In the genomic region with DNA sequence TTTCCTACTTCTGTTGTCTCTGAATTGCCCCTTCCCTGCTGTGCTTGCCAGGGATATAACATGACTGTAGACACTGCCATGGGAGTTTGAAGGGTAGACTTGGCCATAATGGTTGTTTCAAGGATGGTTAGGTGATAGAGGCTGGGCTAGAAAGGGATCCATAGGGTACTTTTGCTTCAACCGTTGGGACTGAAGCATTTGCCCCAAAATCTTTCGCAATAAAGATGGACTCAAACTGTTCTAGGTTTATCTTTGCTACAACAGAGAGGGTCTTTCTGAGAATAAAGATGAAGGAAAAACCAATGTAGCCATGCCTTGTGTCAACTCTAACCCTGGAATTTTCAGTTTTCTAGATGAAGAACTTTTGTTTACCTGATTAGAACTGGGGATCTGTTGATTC, we compare ENCODE assay signal across 9 cellular contexts. TPM values are rescaled to one million over a fixed set of nuclear protein-coding genes. Genes with fewer than 3 reads are reported as not detected.
"Had no signal": no experiment of that assay in that cellular context is flagged by ENCODE, and none has a peak within 500 bp of the region (broad histone marks: within the 10 kb centered on the region; RNA-seq: fewer than 3 reads in every experiment).

No MANE protein-coding gene starts in this region.

- ATAC-seq: GM12878 had no signal

- DNase-seq: GDM1, GF-D8 had no signal

- H3K4me3 ChIP-seq: GM12878 had no signal

- FAIRE-seq: G401.6, GM12878, GM12891, GM12892, GM18507, GM19239 had no signal

RNA-seq across cellular contexts. Expression of a gene that starts 27.2 kb away (rescaled TPM):
- polyA plus RNA-seq: GM12878 had no signal

RNA-seq across cellular contexts. Expression of a gene that starts 35.0 kb away (rescaled TPM):
- total RNA-seq: G401, GM12878 had no signal
- polyA plus RNA-seq: GM12878 had no signal
